In genomic region chr15:72272213-72272996, GRCh38 we compare ENCODE assay signal across 8 cellular contexts. TPM values are rescaled to one million over a fixed set of nuclear protein-coding genes. Genes with fewer than 3 reads are reported as not detected.
DNase-seq lines count a peak whose midpoint lies in the region; ATAC-seq and TF ChIP-seq lines count a peak whose summit lies in the region.

Gene PARP6, minus strand, starts transcription at chr15:72272554. Its CDS starts 5,077 bp downstream, at chr15:72267477.

- DNase-seq in AG04450 (ENCODE audit: low read depth, low spot score) (peak; percentile 94), NCI-H2227 treated with DMSO at 0.1 percent for 48 hours (lab: John Stamatoyannopoulos, UW) (peak; percentile 92), inferior parietal cortex (ENCODE audit: extremely low spot score) (peak; percentile 96)
- DNase-seq in activated CD4-positive, CD25-positive, alpha-beta regulatory T cell (lab: John Stamatoyannopoulos, UW): peak; percentile 92 to 98 (median 97)
- DNase-seq in central memory CD4-positive, alpha-beta T cell: peak; percentile 100
- peak; percentile 96 to 97 for DNase-seq in stimulated activated CD4-positive, alpha-beta T cell treated with anti-CD3 and anti-CD28 coated beads, Interleukin-12 subunit alpha, Interleukin-12 subunit beta, amount 100 ng/mL, for 24 hours (ENCODE audit: low read depth in 2 of 2)

- POLR2A ChIA-PET in AG04450 (lab: Yijun Ruan, JAX): interaction anchor here (1.5 kb wide), 1 partner anchor 67 kb away, joined by 3 read pairs; no protein-coding TSS in a partner anchor

- ATAC-seq in GM18873 (IDR thresholded peaks at IDR 0.05; ENCODE audit: low FRiP score, unreplicated experiment) (peak; percentile 82), HG03139 (IDR thresholded peaks at IDR 0.05; ENCODE audit: unreplicated experiment) (peak; percentile 94)

- CTCF ChIA-PET in AG04450 (lab: Charles Lee): interaction anchor here (0.5 to 1.8 kb wide), 5 partner anchors 10 to 290 kb away, joined by 3 to 13 read pairs (median 4); no protein-coding TSS in a partner anchor

- no peaks in the 10 kb centered on the region for H3K9me3 ChIP-seq in AG04450 (ENCODE audit: control insufficient read depth, insufficient read depth, low read length)

- peak within 1 kb of the TSS; percentile 77 for H3K27ac ChIP-seq in AG04450 (ENCODE audit: low read depth, low read length)

- peaks cover 2% of the 10 kb centered on the region for H3K27me3 ChIP-seq in AG04450 (ENCODE audit: control insufficient read depth, insufficient read depth, low read length)

- TF ChIP-seq CTCF in AG04450 (IDR thresholded peaks at IDR 0.05; ENCODE audit: low read depth, low read length): peak; percentile 61

- peak within 1 kb of the TSS; percentile 82 for H3K4me3 ChIP-seq in AG04450 (ENCODE audit: low read depth, low read length)

RNA-seq across cellular contexts. Expression of gene PARP6, which starts in this region (rescaled TPM):
- 56.1 and 57.8 TPM in 2 replicates for polyA plus RNA-seq in AG04450 (2011; rRNA removed)
- polyA minus RNA-seq in AG04450 (2011; rRNA and poly(A)+ RNA removed): 34.9 and 37.1 TPM in 2 replicates

Comparison
In these comparisons a context has a peak if more than half of its experiments do, and no peak if none do; other contexts are left out.
1. Peak in every context shown above with its lines: DNase-seq, ATAC-seq, H3K4me3 ChIP-seq and H3K27ac ChIP-seq.